In genomic region chr2:84924173-84925106, GRCh38 we compare ENCODE assay signal across 7 cellular contexts. TPM values are rescaled to one million over a fixed set of nuclear protein-coding genes. Genes with fewer than 3 reads are reported as not detected.
DNase-seq lines count a peak whose midpoint lies in the region; ATAC-seq and TF ChIP-seq lines count a peak whose summit lies in the region.

No MANE protein-coding gene starts in this region.

- POLR2A ChIA-PET in activated B cell treated with CpG ODN at 0.5 μM for 24 hours (lab: Charles Lee): interaction anchor here (1.5 to 9.3 kb wide), 7 partner anchors 15 to 54 kb away, joined by 5 to 326 read pairs (median 27); partner anchors contain the start of genes KCMF1, TMSB10 and TRABD2A

- no peak for TF ChIP-seq CTCF in activated B cell treated with CpG ODN at 0.5 μM for 24 hours (IDR thresholded peaks at IDR 0.05)
- no peak for TF ChIP-seq CTCF in fibroblast of pulmonary artery (IDR thresholded peaks at IDR 0.05; ENCODE audit: low read length, missing control alignments)

- ATAC-seq in GM19023 (IDR thresholded peaks at IDR 0.05; ENCODE audit: unreplicated experiment) (peak; percentile 34), HG03354 (IDR thresholded peaks at IDR 0.05; ENCODE audit: poor library complexity, severe bottlenecking, unreplicated experiment) (peak; percentile 37), activated B cell treated with CpG ODN at 0.5 μM for 24 hours (ENCODE audit: low read depth) (no peak)

- peaks cover 7% of the 10 kb centered on the region for H3K36me3 Mint-ChIP-seq in activated B cell treated with CpG ODN at 0.5 μM for 24 hours (ENCODE audit: low read depth)

- no peak overlapping the region for H3K4me3 ChIP-seq in fibroblast of pulmonary artery (replicated peaks; ENCODE audit: low read depth, low read length)

- DNase-seq in activated B cell treated with CpG ODN at 0.5 μM for 24 hours (no peak), fibroblast of pulmonary artery (ENCODE audit: low read depth) (peak; percentile 84), iPS-NIHi7 (ENCODE audit: extremely low spot score) (no peak), NCI-H146 treated with DMSO at 0.1 percent for 48 hours (lab: John Stamatoyannopoulos, UW; ENCODE audit: unreplicated experiment) (no peak)
- peak; percentile 45 for DNase-seq in stimulated activated CD4-positive, alpha-beta T cell treated with anti-CD3 and anti-CD28 coated beads, Interleukin-4, amount 100 ng/mL, for 24 hours

- no peaks in the 10 kb centered on the region for H3K27me3 Mint-ChIP-seq in activated B cell treated with CpG ODN at 0.5 μM for 24 hours

- H3K9me3 Mint-ChIP-seq in activated B cell treated with CpG ODN at 0.5 μM for 24 hours: no peaks in the 10 kb centered on the region

- H3K4me3 Mint-ChIP-seq in activated B cell treated with CpG ODN at 0.5 μM for 24 hours: peak overlapping the region; percentile 56

- peak overlapping the region; percentile 72 for H3K27ac Mint-ChIP-seq in activated B cell treated with CpG ODN at 0.5 μM for 24 hours

- intact Hi-C loops in activated B cell treated with CpG ODN at 0.5 μM for 24 hours (cut with micrococcal nuclease): loop anchor here (1.0 to 10.0 kb wide), 8 partner anchors 19 to 429 kb away; partner anchors contain the start of gene TMSB10

- CTCF ChIA-PET in activated B cell treated with CpG ODN at 0.5 μM for 24 hours (lab: Charles Lee): interaction anchor here (0.8 to 5.5 kb wide), 21 partner anchors 18 to 431 kb away, joined by 3 to 186 read pairs (median 12); partner anchors contain the start of genes KCMF1, TMSB10 and TRABD2A

- peaks cover 63% of the 10 kb centered on the region for H3K4me1 Mint-ChIP-seq in activated B cell treated with CpG ODN at 0.5 μM for 24 hours

RNA-seq across cellular contexts. Expression of gene TMSB10, which starts 19.0 kb away (rescaled TPM):
- 925 and 1,069 TPM in 2 replicates for total RNA-seq in activated B cell treated with CpG ODN at 0.5 μM for 24 hours

RNA-seq across cellular contexts. Expression of gene TRABD2A, which starts 43.6 kb away (rescaled TPM):
- 3.4 and 4.5 TPM in 2 replicates for total RNA-seq in activated B cell treated with CpG ODN at 0.5 μM for 24 hours

RNA-seq across cellular contexts. Expression of gene KCMF1, which starts 46.5 kb away (rescaled TPM):
- total RNA-seq in activated B cell treated with CpG ODN at 0.5 μM for 24 hours: 77.1 and 96.6 TPM in 2 replicates

Comparison
In these comparisons a context has a peak if more than half of its experiments do, and no peak if none do; other contexts are left out.
1. DNase-seq: peak in fibroblast of pulmonary artery (single experiment) and stimulated activated CD4-positive, alpha-beta T cell treated with anti-CD3 and anti-CD28 coated beads, Interleukin-4, amount 100 ng/mL, for 24 hours (single experiment); none in activated B cell treated with CpG ODN at 0.5 μM for 24 hours (single experiment), iPS-NIHi7 (single experiment) and NCI-H146 treated with DMSO at 0.1 percent for 48 hours (single experiment).